Comparison of ENCODE assay signal across 24 cellular contexts in the genomic region with DNA sequence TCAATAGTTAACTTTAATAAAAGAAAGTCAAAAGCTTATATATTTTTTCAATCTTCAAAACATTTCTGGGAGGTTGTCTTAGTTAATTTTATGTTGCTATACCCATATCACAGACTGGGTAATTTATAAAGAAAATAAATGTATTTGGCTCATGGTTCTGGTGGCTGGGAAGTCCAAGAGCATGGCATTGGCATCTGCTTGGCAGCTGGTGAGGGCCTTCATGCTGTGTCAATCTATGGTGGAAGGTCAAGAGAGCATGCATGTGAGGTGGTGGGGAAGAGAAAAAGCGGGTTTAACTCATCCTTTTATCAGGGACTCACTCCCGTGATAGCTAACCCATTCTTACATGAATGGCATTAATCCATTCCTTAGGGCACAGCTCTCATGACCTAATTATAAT.
"Had no signal": no experiment of that assay in that cellular context is flagged by ENCODE, and none has a peak within 500 bp of the region (broad histone marks: within the 10 kb centered on the region; RNA-seq: fewer than 3 reads in every experiment).

No MANE protein-coding gene starts in this region.

- H3K4me3 ChIP-seq: K562, SJCRH30 had no signal

- FAIRE-seq: K562 had no signal

- DNase-seq: Kasumi-1, MV-4-11, NCI-H1048, NCI-H1105 treated with DMSO at 0.1 percent for 48 hours, NCI-H1417 treated with DMSO at 0.1 percent for 48 hours, NCI-H146, NCI-H1694 treated with DMSO at 0.1 percent for 48 hours, NCI-H1930, NCI-H2081, NCI-H2171, NCI-H226, NCI-H446, NCI-H510A, NCI-H524 treated with DMSO at 0.1 percent for 48 hours, NCI-H69, NCI-H774, SHP77 treated with DMSO at 0.1 percent for 48 hours, SJCRH30 had no signal

- H3K9ac ChIP-seq: KMS-11 had no signal

- H3K4me2 ChIP-seq: KMS-11 had no signal

- H3K27me3 ChIP-seq: SJCRH30 had no signal

- ATAC-seq: K562, Panc1, Right ventricle myocardium inferior, SK-N-SH treated with all-trans-retinoic acid at 6 μM for 48 hours had no signal

- H3K27ac ChIP-seq: KMS-11, RWPE1, SJCRH30 had no signal

- H3K36me3 ChIP-seq: SJCRH30 had no signal

- H3K9me3 ChIP-seq: SJCRH30 had no signal
